Comparison of ENCODE assay signal across 1 cellular context in genomic region chr20:50762435-50763201, GRCh38.
TF ChIP-seq lines count a peak whose summit lies in the region.

No MANE protein-coding gene starts in this region.

TF ChIP-seq in HepG2, 621 proteins besides CTCF, POLR2A, EP300 and RAD21 (continued from another document and continues in another):
- TF ChIP-seq ZBTB39 (CRISPR knock-in tag; IDR thresholded peaks at IDR 0.05) (no peak), ATF3 (CRISPR knock-in tag; IDR thresholded peaks at IDR 0.05) (no peak), ZFP37 (CRISPR knock-in tag; IDR thresholded peaks at IDR 0.05; ENCODE audit: borderline replicate concordance) (no peak), FOXK2 (IDR thresholded peaks at IDR 0.05) (no peak), ZSCAN25 (CRISPR knock-in tag; IDR thresholded peaks at IDR 0.05) (no peak), HIVEP1 (CRISPR knock-in tag; IDR thresholded peaks at IDR 0.05) (no peak), PAX8 (CRISPR knock-in tag; IDR thresholded peaks at IDR 0.05; ENCODE audit: borderline replicate concordance) (no peak), ZNF605 (CRISPR knock-in tag; IDR thresholded peaks at IDR 0.05) (peak; percentile 16; the same call in 1 of the 2 replicates), PAWR (CRISPR knock-in tag; IDR thresholded peaks at IDR 0.05; ENCODE audit: borderline replicate concordance) (0 out of 2 replicates have a peak, but pooled peaks have one; percentile 46), ZNF770 (CRISPR knock-in tag; IDR thresholded peaks at IDR 0.05) (peak; percentile 52; the same call in 1 of the 2 replicates), RARA (CRISPR knock-in tag; IDR thresholded peaks at IDR 0.05) (peak; percentile 15; the same call in 1 of the 2 replicates), HMGA1 (CRISPR knock-in tag; conservative IDR thresholded peaks at IDR 0.05) (no peak), ZNF646 (CRISPR knock-in tag; IDR thresholded peaks at IDR 0.05) (peak; percentile 22; the same call in 1 of the 2 replicates), MXD3 (CRISPR knock-in tag; IDR thresholded peaks at IDR 0.05) (no peak), ZNF318 (CRISPR knock-in tag; IDR thresholded peaks at IDR 0.05) (no peak), AGO1 (IDR thresholded peaks at IDR 0.05; ENCODE audit: low read depth, low read length, poor library complexity, severe bottlenecking) (no peak), CEBPB (IDR thresholded peaks at IDR 0.05; ENCODE audit: borderline replicate concordance, low read depth, low read length) (peak; percentile 6; the same call in 1 of the 2 replicates), WIZ (CRISPR knock-in tag; IDR thresholded peaks at IDR 0.05) (0 out of 2 replicates have a peak, but pooled peaks have one; percentile 17), ZBTB33 (CRISPR knock-in tag; IDR thresholded peaks at IDR 0.05) (peak; percentile 49), HBP1 (CRISPR knock-in tag; IDR thresholded peaks at IDR 0.05; ENCODE audit: low read depth) (no peak), FOXK1 (CRISPR knock-in tag; IDR thresholded peaks at IDR 0.05; ENCODE audit: borderline replicate concordance, low read depth) (peak; percentile 33; the same call in 1 of the 2 replicates), ZMAT3 (CRISPR knock-in tag; conservative IDR thresholded peaks at IDR 0.05) (0 out of 2 replicates have a peak, but pooled peaks have one; percentile 46), ATF7 (IDR thresholded peaks at IDR 0.05) (no peak), ATF7 (CRISPR knock-in tag; IDR thresholded peaks at IDR 0.05) (no peak), CSRNP2 (CRISPR knock-in tag; conservative IDR thresholded peaks at IDR 0.05; ENCODE audit: low read depth) (no peak), ZNF550 (CRISPR knock-in tag; IDR thresholded peaks at IDR 0.05; ENCODE audit: borderline replicate concordance) (no peak), ZNF207 (IDR thresholded peaks at IDR 0.05; ENCODE audit: borderline replicate concordance) (no peak), FOSL1 (CRISPR knock-in tag; IDR thresholded peaks at IDR 0.05; ENCODE audit: borderline replicate concordance) (0 out of 2 replicates have a peak, but pooled peaks have one; percentile 14), RAD51 (IDR thresholded peaks at IDR 0.05; ENCODE audit: borderline replicate concordance) (no peak)
